ENCODE assay signal across 14 cellular contexts in the genomic region with DNA sequence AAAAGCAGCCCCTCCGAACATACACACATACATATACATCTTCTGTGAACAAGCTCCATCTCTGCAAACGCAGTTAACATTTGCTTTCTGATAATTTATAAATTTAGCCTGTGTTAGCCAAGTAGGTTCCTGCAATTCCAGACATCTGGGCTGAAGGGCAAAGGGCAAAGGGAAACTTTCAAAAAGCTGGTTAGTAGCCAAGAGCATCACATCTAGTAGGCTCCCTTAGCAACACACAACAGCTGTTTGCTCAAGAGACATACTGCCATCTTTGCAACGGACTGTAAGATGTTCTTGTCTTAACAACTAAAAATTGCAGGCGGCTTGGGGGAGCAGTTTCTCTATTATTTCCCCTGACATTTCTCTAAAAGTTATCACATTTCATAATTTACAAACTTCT.
DNase-seq lines count a peak whose midpoint lies in the region; ATAC-seq and TF ChIP-seq lines count a peak whose summit lies in the region.
"Had no signal": no experiment of that assay in that cellular context is flagged by ENCODE, and none has a peak within 500 bp of the region (broad histone marks: within the 10 kb centered on the region; RNA-seq: fewer than 3 reads in every experiment).

No MANE protein-coding gene starts in this region.

- no TSS peak for BruUV-seq in Calu3 (replicated peaks; lab: Mats Ljungman, UMichigan)

- intact Hi-C loops in Right ventricle myocardium inferior (cut with DNase I) (loop anchor here (2.0 to 5.0 kb wide), 2 partner anchors 17 to 51 kb away; no protein-coding TSS in a partner anchor), cardiac septum (cut with DNase I) (loop anchor here (5.0 kb wide), 1 partner anchor 56 kb away; no protein-coding TSS in a partner anchor), left cardiac atrium (cut with DNase I) (no loop called here), prostate gland (cut with DNase I) (loop anchor here (5.0 kb wide), 1 partner anchor 51 kb away; no protein-coding TSS in a partner anchor), Calu3 (cut with micrococcal nuclease; ENCODE audit: unreplicated experiment) (no loop called here)

- peaks cover 21% of the 10 kb centered on the region for H3K4me1 Mint-ChIP-seq in Calu3 (ENCODE audit: low read depth, unreplicated experiment)
- H3K4me1 Mint-ChIP-seq: stimulated activated naive CD8-positive, alpha-beta T cell treated with anti-CD3 and anti-CD28 coated beads, Interleukin-15, amount 100 ng/mL, for 72 hours had no signal

- TF ChIP-seq CTCF in prostate gland (IDR thresholded peaks at IDR 0.05): no peak
- no peak for TF ChIP-seq CTCF in Calu3 (IDR thresholded peaks at IDR 0.05; ENCODE audit: unreplicated experiment)

- peaks cover 4% of the 10 kb centered on the region for H3K4me1 ChIP-seq in prostate gland (replicated peaks)

- H3K27ac ChIP-seq in prostate gland: peak overlapping the region; percentile 45 to 54
- H3K27ac ChIP-seq: SJSA1 had no signal

- no peak overlapping the region for H3K4me3 ChIP-seq in prostate gland
- H3K4me3 ChIP-seq: HAP-1, mucosa of descending colon, SJSA1 had no signal

- no peak for TF ChIP-seq POLR2A in prostate gland (IDR thresholded peaks at IDR 0.05)

- no peaks in the 10 kb centered on the region for H3K36me3 ChIP-seq in prostate gland
- H3K36me3 ChIP-seq: HAP-1, SJSA1 had no signal

- 62% methylated on average over 4 of the region's 4 CpGs for WGBS in prostate gland

- H3K27me3 ChIP-seq in prostate gland (replicated peaks; ENCODE audit: insufficient read depth): no peaks in the 10 kb centered on the region
- H3K27me3 ChIP-seq: SJSA1 had no signal

- H3K27ac Mint-ChIP-seq in Calu3 (ENCODE audit: unreplicated experiment): no peak overlapping the region
- H3K27ac Mint-ChIP-seq: activated CD4-positive, alpha-beta memory T cell treated with anti-CD3 and anti-CD28 coated beads for 36 hours; stimulated activated naive CD8-positive, alpha-beta T cell treated with anti-CD3 and anti-CD28 coated beads, Interleukin-15, amount 100 ng/mL, for 72 hours had no signal

- no peak for DNase-seq in Right ventricle myocardium inferior (ENCODE audit: missing footprints)
- no peak for DNase-seq in cardiac septum (ENCODE audit: low spot score)
- DNase-seq in left cardiac atrium: no peak
- DNase-seq in prostate gland (ENCODE audit: low spot score): no peak
- no peak for DNase-seq in germinal center (ENCODE audit: low spot score)
- DNase-seq in Calu3: no peak
- DNase-seq: activated CD4-positive, alpha-beta memory T cell treated with anti-CD3 and anti-CD28 coated beads for 36 hours; mucosa of descending colon; NCI-H2081; stimulated activated naive CD8-positive, alpha-beta T cell treated with anti-CD3 and anti-CD28 coated beads, Interleukin-15, amount 100 ng/mL, for 72 hours had no signal

- H3K9me3 Mint-ChIP-seq in Calu3 (ENCODE audit: low read depth, unreplicated experiment): no peaks in the 10 kb centered on the region
- H3K9me3 Mint-ChIP-seq: activated CD4-positive, alpha-beta memory T cell treated with anti-CD3 and anti-CD28 coated beads for 36 hours; stimulated activated naive CD8-positive, alpha-beta T cell treated with anti-CD3 and anti-CD28 coated beads, Interleukin-15, amount 100 ng/mL, for 72 hours had no signal

- no peaks in the 10 kb centered on the region for H3K27me3 Mint-ChIP-seq in Calu3 (ENCODE audit: unreplicated experiment)
- H3K27me3 Mint-ChIP-seq: stimulated activated naive CD8-positive, alpha-beta T cell treated with anti-CD3 and anti-CD28 coated beads, Interleukin-15, amount 100 ng/mL, for 72 hours had no signal

- no peaks in the 10 kb centered on the region for H3K36me3 Mint-ChIP-seq in Calu3 (ENCODE audit: insufficient read depth, unreplicated experiment)
- H3K36me3 Mint-ChIP-seq: activated CD4-positive, alpha-beta memory T cell treated with anti-CD3 and anti-CD28 coated beads for 36 hours had no signal

- no peak overlapping the region for H3K4me3 Mint-ChIP-seq in Calu3 (ENCODE audit: low read depth, unreplicated experiment)
- H3K4me3 Mint-ChIP-seq: activated CD4-positive, alpha-beta memory T cell treated with anti-CD3 and anti-CD28 coated beads for 36 hours; stimulated activated naive CD8-positive, alpha-beta T cell treated with anti-CD3 and anti-CD28 coated beads, Interleukin-15, amount 100 ng/mL, for 72 hours had no signal

- peak; percentile 54 for ATAC-seq in Right ventricle myocardium inferior
- peak; percentile 45 to 50 for ATAC-seq in left cardiac atrium
- ATAC-seq in GM21515 (IDR thresholded peaks at IDR 0.05; ENCODE audit: unreplicated experiment): no peak
- ATAC-seq in HG03159 (IDR thresholded peaks at IDR 0.05; ENCODE audit: unreplicated experiment): no peak
- ATAC-seq: stimulated activated naive CD8-positive, alpha-beta T cell treated with anti-CD3 and anti-CD28 coated beads, Interleukin-15, amount 100 ng/mL, for 72 hours had no signal

- CTCF ChIA-PET in Calu3 (lab: Charles Lee): interaction anchor here (0.6 kb wide), 2 partner anchors 89 to 246 kb away, joined by 3 to 5 read pairs; no protein-coding TSS in a partner anchor

- no peaks in the 10 kb centered on the region for H3K9me3 ChIP-seq in prostate gland
- H3K9me3 ChIP-seq: HAP-1, mucosa of descending colon, SJSA1 had no signal

Comparison
In these comparisons a context has a peak if more than half of its experiments do, and no peak if none do; other contexts are left out.
1. intact Hi-C loops: an anchor here in Right ventricle myocardium inferior (2.0 to 5.0 kb wide), cardiac septum (5.0 kb wide) and prostate gland (5.0 kb wide); none called in left cardiac atrium and Calu3.
2. ATAC-seq: peak in Right ventricle myocardium inferior (single experiment) and left cardiac atrium (2 of 2); none in GM21515 (single experiment) and HG03159 (single experiment).